Comparison of ENCODE assay signal across 1 cellular context in the genomic region with DNA sequence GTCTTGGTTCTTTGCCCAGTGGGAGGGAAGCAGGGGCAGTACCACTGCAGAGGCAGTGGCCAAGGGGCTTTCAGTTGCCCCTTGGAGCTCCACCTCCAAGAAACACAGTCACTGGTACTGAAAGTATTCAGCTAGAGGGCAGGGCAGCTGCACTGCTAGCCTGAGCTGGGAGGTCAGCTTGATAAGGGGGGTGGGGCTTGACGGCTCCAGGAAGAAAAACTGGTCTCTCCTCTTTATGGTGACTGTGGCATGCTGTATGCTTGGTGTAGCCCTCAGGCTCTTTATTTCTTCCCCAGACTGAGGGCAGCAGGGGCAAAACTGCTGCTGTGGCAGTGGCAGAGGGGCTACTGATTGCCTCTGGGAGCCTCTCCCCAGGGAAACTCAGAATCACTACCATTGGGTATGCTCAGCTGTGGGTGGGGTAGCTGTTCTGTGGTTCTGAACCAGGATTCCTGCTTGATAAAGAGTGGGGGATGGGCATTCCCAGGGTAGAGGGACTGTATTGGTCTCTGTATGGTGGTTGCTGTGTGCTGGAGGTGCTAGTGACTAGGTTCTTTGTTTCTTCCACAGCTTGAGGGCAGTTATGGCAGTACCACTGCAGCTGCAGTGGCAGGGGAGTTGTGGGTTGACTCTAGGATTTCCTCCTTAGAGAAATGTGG.
TF ChIP-seq lines count a peak whose summit lies in the region.

No MANE protein-coding gene starts in this region.

TF ChIP-seq in GM12878, 131 proteins besides CTCF, POLR2A, EP300 and RAD21 (continued from another document):
- TF ChIP-seq, protein P1, sequence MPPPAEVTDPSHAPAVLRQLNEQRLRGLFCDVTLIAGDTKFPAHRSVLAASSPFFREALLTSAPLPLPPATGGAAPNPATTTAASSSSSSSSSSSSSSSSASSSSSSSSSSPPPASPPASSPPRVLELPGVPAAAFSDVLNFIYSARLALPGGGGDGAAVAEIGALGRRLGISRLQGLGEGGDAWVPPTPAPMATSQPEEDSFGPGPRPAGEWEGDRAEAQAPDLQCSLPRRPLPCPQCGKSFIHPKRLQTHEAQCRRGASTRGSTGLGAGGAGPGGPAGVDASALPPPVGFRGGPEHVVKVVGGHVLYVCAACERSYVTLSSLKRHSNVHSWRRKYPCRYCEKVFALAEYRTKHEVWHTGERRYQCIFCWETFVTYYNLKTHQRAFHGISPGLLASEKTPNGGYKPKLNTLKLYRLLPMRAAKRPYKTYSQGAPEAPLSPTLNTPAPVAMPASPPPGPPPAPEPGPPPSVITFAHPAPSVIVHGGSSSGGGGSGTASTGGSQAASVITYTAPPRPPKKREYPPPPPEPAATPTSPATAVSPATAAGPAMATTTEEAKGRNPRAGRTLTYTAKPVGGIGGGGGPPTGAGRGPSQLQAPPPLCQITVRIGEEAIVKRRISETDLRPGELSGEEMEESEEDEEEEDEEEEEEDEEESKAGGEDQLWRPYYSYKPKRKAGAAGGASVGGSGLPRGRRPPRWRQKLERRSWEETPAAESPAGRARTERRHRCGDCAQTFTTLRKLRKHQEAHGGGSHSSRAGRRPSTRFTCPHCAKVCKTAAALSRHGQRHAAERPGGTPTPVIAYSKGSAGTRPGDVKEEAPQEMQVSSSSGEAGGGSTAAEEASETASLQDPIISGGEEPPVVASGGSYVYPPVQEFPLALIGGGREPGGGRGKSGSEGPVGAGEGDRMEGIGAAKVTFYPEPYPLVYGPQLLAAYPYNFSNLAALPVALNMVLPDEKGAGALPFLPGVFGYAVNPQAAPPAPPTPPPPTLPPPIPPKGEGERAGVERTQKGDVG (CRISPR knock-in tag; IDR thresholded peaks at IDR 0.05): no peak
- no peak for TF ChIP-seq NR2F1 (conservative IDR thresholded peaks at IDR 0.05)
- TF ChIP-seq CBX5 (IDR thresholded peaks at IDR 0.05; ENCODE audit: low read depth): no peak
- no peak for TF ChIP-seq MTA3 (IDR thresholded peaks at IDR 0.05; ENCODE audit: borderline replicate concordance, low read length)
- TF ChIP-seq, protein P2, sequence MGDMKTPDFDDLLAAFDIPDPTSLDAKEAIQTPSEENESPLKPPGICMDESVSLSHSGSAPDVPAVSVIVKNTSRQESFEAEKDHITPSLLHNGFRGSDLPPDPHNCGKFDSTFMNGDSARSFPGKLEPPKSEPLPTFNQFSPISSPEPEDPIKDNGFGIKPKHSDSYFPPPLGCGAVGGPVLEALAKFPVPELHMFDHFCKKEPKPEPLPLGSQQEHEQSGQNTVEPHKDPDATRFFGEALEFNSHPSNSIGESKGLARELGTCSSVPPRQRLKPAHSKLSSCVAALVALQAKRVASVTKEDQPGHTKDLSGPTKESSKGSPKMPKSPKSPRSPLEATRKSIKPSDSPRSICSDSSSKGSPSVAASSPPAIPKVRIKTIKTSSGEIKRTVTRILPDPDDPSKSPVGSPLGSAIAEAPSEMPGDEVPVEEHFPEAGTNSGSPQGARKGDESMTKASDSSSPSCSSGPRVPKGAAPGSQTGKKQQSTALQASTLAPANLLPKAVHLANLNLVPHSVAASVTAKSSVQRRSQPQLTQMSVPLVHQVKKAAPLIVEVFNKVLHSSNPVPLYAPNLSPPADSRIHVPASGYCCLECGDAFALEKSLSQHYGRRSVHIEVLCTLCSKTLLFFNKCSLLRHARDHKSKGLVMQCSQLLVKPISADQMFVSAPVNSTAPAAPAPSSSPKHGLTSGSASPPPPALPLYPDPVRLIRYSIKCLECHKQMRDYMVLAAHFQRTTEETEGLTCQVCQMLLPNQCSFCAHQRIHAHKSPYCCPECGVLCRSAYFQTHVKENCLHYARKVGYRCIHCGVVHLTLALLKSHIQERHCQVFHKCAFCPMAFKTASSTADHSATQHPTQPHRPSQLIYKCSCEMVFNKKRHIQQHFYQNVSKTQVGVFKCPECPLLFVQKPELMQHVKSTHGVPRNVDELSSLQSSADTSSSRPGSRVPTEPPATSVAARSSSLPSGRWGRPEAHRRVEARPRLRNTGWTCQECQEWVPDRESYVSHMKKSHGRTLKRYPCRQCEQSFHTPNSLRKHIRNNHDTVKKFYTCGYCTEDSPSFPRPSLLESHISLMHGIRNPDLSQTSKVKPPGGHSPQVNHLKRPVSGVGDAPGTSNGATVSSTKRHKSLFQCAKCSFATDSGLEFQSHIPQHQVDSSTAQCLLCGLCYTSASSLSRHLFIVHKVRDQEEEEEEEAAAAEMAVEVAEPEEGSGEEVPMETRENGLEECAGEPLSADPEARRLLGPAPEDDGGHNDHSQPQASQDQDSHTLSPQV (IDR thresholded peaks at IDR 0.05): no peak
- no peak for TF ChIP-seq ZZZ3 (IDR thresholded peaks at IDR 0.05; ENCODE audit: control insufficient read depth, insufficient read length, low read depth)
- TF ChIP-seq, protein P3, sequence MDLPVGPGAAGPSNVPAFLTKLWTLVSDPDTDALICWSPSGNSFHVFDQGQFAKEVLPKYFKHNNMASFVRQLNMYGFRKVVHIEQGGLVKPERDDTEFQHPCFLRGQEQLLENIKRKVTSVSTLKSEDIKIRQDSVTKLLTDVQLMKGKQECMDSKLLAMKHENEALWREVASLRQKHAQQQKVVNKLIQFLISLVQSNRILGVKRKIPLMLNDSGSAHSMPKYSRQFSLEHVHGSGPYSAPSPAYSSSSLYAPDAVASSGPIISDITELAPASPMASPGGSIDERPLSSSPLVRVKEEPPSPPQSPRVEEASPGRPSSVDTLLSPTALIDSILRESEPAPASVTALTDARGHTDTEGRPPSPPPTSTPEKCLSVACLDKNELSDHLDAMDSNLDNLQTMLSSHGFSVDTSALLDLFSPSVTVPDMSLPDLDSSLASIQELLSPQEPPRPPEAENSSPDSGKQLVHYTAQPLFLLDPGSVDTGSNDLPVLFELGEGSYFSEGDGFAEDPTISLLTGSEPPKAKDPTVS (IDR thresholded peaks at IDR 0.05; ENCODE audit: low read depth, low read length): no peak
- TF ChIP-seq IKZF2 (IDR thresholded peaks at IDR 0.05): no peak
- no peak for TF ChIP-seq KLF5 (IDR thresholded peaks at IDR 0.05; ENCODE audit: partially characterized antibody)
- no peak for TF ChIP-seq RCOR1 (conservative IDR thresholded peaks at IDR 0.05; ENCODE audit: low read depth, low read length)
- TF ChIP-seq ZNF274 (IDR thresholded peaks at IDR 0.05; ENCODE audit: insufficient read depth, insufficient read length): no peak
- TF ChIP-seq FOS (IDR thresholded peaks at IDR 0.05; ENCODE audit: borderline replicate concordance, extremely low read depth, insufficient read length): no peak
